In genomic region chr7:1558841-1559625, GRCh38 we compare ENCODE assay signal across 18 cellular contexts. TPM values are rescaled to one million over a fixed set of nuclear protein-coding genes. Genes with fewer than 3 reads are reported as not detected.
DNase-seq lines count a peak whose midpoint lies in the region; ATAC-seq and TF ChIP-seq lines count a peak whose summit lies in the region.
"Had no signal": no experiment of that assay in that cellular context is flagged by ENCODE, and none has a peak within 500 bp of the region (broad histone marks: within the 10 kb centered on the region; RNA-seq: fewer than 3 reads in every experiment).

No MANE protein-coding gene starts in this region.

- peaks cover 3 to 22% of the 10 kb centered on the region in 2 experiments for H3K4me1 Mint-ChIP-seq in H9
- no peaks in the 10 kb centered on the region for H3K4me1 Mint-ChIP-seq in activated T-cell treated with anti-CD3 and anti-CD28 coated beads, Interleukin-2, amount 50 U/mL, for 72 hours (ENCODE audit: low read depth)
- H3K4me1 Mint-ChIP-seq in activated T-helper 1 cell treated with anti-CD3 and anti-CD28 coated beads, Interleukin-12 subunit alpha, Interleukin-12 subunit beta, Interleukin-2, Interleukin-4 antibody, amounts not matched to agents 30 ng/mL and 10 ng/mL and 1 ng/mL, durations not matched to agents 14 hours and 24 hours and 36 hours (ENCODE audit: low read depth) = no peaks in the 10 kb centered on the region
- H3K4me1 Mint-ChIP-seq: immature natural killer cell had no signal

- H4K8ac ChIP-seq in H9 (replicated peaks; ENCODE audit: insufficient read length, low read depth, low read length) = no peak overlapping the region

- H3F3A ChIP-seq in smooth muscle cell (ENCODE audit: low read depth) = no peaks in the 10 kb centered on the region

- H3K9me3 ChIP-seq in H9 (ENCODE audit: control insufficient read depth, low read depth, low read length) (no peaks in the 10 kb centered on the region), smooth muscle cell (replicated peaks; ENCODE audit: low read depth) (no peaks in the 10 kb centered on the region)
- H3K9me3 ChIP-seq: gastroesophageal sphincter had no signal

- peak overlapping the region; percentile 26; the same call in 1 of the 2 replicates for H3K14ac ChIP-seq in H9 (ENCODE audit: insufficient read depth, low read length)

- H3T11ph ChIP-seq in H9 (ENCODE audit: low read length) = no peak overlapping the region

- no peak overlapping the region for H4K91ac ChIP-seq in H9 (ENCODE audit: insufficient read length, low read depth, low read length)

- H2BK12ac ChIP-seq in H9 (ENCODE audit: insufficient read length, low read depth, low read length) = no peak overlapping the region

- ATAC-seq in left colon = peak; percentile 2
- no peak for ATAC-seq in activated T-cell treated with anti-CD3 and anti-CD28 coated beads, Interleukin-2, amount 50 U/mL, for 72 hours (replicated peaks in 1 of 2)
- ATAC-seq: activated CD8-positive, alpha-beta T cell treated with anti-CD3 and anti-CD28 coated beads, Interleukin-2, amount 10 ng/mL, durations not matched to agents 7 days and 5 days; gastroesophageal sphincter had no signal

- no peak overlapping the region for H3K27ac Mint-ChIP-seq in H9
- no peak overlapping the region for H3K27ac Mint-ChIP-seq in activated T-cell treated with anti-CD3 and anti-CD28 coated beads, Interleukin-2, amount 50 U/mL, for 72 hours
- H3K27ac Mint-ChIP-seq in activated T-helper 1 cell treated with anti-CD3 and anti-CD28 coated beads, Interleukin-12 subunit alpha, Interleukin-12 subunit beta, Interleukin-2, Interleukin-4 antibody, amounts not matched to agents 30 ng/mL and 10 ng/mL and 1 ng/mL, durations not matched to agents 14 hours and 24 hours and 36 hours = no peak overlapping the region
- H3K27ac Mint-ChIP-seq: activated CD8-positive, alpha-beta T cell treated with anti-CD3 and anti-CD28 coated beads, Interleukin-2, amount 10 ng/mL, durations not matched to agents 7 days and 5 days; activated T-helper 2 cell treated with anti-CD3 and anti-CD28 coated beads, Interferon-gamma antibody, Interleukin-2, Interleukin-4, amounts not matched to agents 10 μg/mL and 5 μg/mL and 100 μg/mL, durations not matched to agents 14 hours and 24 hours and 36 hours; immature natural killer cell; mesothelial cell of epicardium had no signal

- no peak overlapping the region for H4K5ac ChIP-seq in H9 (ENCODE audit: insufficient read length, low read depth, low read length)

- no peak overlapping the region for H2BK5ac ChIP-seq in H9 (ENCODE audit: insufficient read length, low read length)

- H3K4me3 ChIP-seq in smooth muscle cell = no peak overlapping the region
- H3K4me3 ChIP-seq: gastroesophageal sphincter had no signal

- no peak overlapping the region for H3K4me2 ChIP-seq in H9 (ENCODE audit: insufficient read depth, insufficient read length, low read length)
- no peak overlapping the region for H3K4me2 ChIP-seq in smooth muscle cell

- H2BK20ac ChIP-seq in H9 (ENCODE audit: low read depth, low read length, poor library complexity, severe bottlenecking) = no peak overlapping the region

- H2BK15ac ChIP-seq in H9 (ENCODE audit: low read depth, low read length) = no peak overlapping the region

- no peaks in the 10 kb centered on the region for H3K79me1 ChIP-seq in H9 (ENCODE audit: insufficient read depth, low read depth, low read length, poor library complexity, severe bottlenecking)

- no peaks in the 10 kb centered on the region for H3K4me1 ChIP-seq in H9 (ENCODE audit: insufficient read depth, low read length)
- no peaks in the 10 kb centered on the region for H3K4me1 ChIP-seq in smooth muscle cell (ENCODE audit: low read depth)

- no peaks in the 10 kb centered on the region for H3K36me3 Mint-ChIP-seq in H9 (ENCODE audit: insufficient read depth in 1 of 3, low read depth in 3 of 3)
- no peaks in the 10 kb centered on the region for H3K36me3 Mint-ChIP-seq in activated T-cell treated with anti-CD3 and anti-CD28 coated beads, Interleukin-2, amount 50 U/mL, for 72 hours (ENCODE audit: insufficient read depth in 2 of 2)
- H3K36me3 Mint-ChIP-seq in activated T-helper 1 cell treated with anti-CD3 and anti-CD28 coated beads, Interleukin-12 subunit alpha, Interleukin-12 subunit beta, Interleukin-2, Interleukin-4 antibody, amounts not matched to agents 30 ng/mL and 10 ng/mL and 1 ng/mL, durations not matched to agents 14 hours and 24 hours and 36 hours (ENCODE audit: low read depth) = no peaks in the 10 kb centered on the region
- H3K36me3 Mint-ChIP-seq: immature natural killer cell, mesothelial cell of epicardium had no signal

- H2AFZ ChIP-seq in H9 (ENCODE audit: low read length) (no peak overlapping the region), smooth muscle cell (ENCODE audit: low read depth) (no peak overlapping the region)

- no peak overlapping the region for H3K23ac ChIP-seq in H9 (ENCODE audit: insufficient read length, low read depth, low read length)

- no peaks in the 10 kb centered on the region for H3K36me3 ChIP-seq in smooth muscle cell (ENCODE audit: low read depth)
- H3K36me3 ChIP-seq: gastroesophageal sphincter had no signal

- no peak overlapping the region for H3K4me3 Mint-ChIP-seq in H9
- no peak overlapping the region for H3K4me3 Mint-ChIP-seq in activated T-cell treated with anti-CD3 and anti-CD28 coated beads, Interleukin-2, amount 50 U/mL, for 72 hours
- H3K4me3 Mint-ChIP-seq in activated T-helper 1 cell treated with anti-CD3 and anti-CD28 coated beads, Interleukin-12 subunit alpha, Interleukin-12 subunit beta, Interleukin-2, Interleukin-4 antibody, amounts not matched to agents 30 ng/mL and 10 ng/mL and 1 ng/mL, durations not matched to agents 14 hours and 24 hours and 36 hours = no peak overlapping the region
- H3K4me3 Mint-ChIP-seq: activated CD8-positive, alpha-beta T cell treated with anti-CD3 and anti-CD28 coated beads, Interleukin-2, amount 10 ng/mL, durations not matched to agents 7 days and 5 days; immature natural killer cell; mesothelial cell of epicardium had no signal

- H3K27me3 ChIP-seq in H9 (ENCODE audit: insufficient read depth, low read length) (no peaks in the 10 kb centered on the region), smooth muscle cell (ENCODE audit: low read depth) (no peaks in the 10 kb centered on the region)

- intact Hi-C loops in left colon (cut with DNase I, micrococcal nuclease) = no loop called here
- intact Hi-C loops in activated T-helper 1 cell treated with anti-CD3 and anti-CD28 coated beads, Interleukin-12 subunit alpha, Interleukin-12 subunit beta, Interleukin-2, Interleukin-4 antibody, amounts not matched to agents 30 ng/mL and 10 ng/mL and 1 ng/mL, durations not matched to agents 14 hours and 24 hours and 36 hours (cut with micrococcal nuclease) = no loop called here

- no peak for DNase-seq in H9
- peak in 1 of 2 donors; percentile 49 for DNase-seq in left colon
- DNase-seq in smooth muscle cell (lab: John Stamatoyannopoulos, UW; ENCODE audit: unreplicated experiment) = no peak
- no peak for DNase-seq in NCI-H2196 (lab: John Stamatoyannopoulos, UW; ENCODE audit: unreplicated experiment)
- no peak for DNase-seq in activated T-cell treated with anti-CD3 and anti-CD28 coated beads, Interleukin-2, amount 50 U/mL, for 72 hours
- DNase-seq in NCI-H2029 (lab: John Stamatoyannopoulos, UW) = no peak
- no peak for DNase-seq in activated T-helper 1 cell treated with anti-CD3 and anti-CD28 coated beads, Interleukin-12 subunit alpha, Interleukin-12 subunit beta, Interleukin-2, Interleukin-4 antibody, amounts not matched to agents 30 ng/mL and 10 ng/mL and 1 ng/mL, durations not matched to agents 14 hours and 24 hours and 36 hours (ENCODE audit: low spot score)
- DNase-seq: activated CD8-positive, alpha-beta T cell treated with anti-CD3 and anti-CD28 coated beads, Interleukin-2, amount 10 ng/mL, durations not matched to agents 7 days and 5 days; amniotic stem cell; DND-41; immature natural killer cell; Kasumi-1; NCI-H1417 treated with DMSO at 0.1 percent for 48 hours; NCI-H446 had no signal

- TF ChIP-seq CTCF in H9 (conservative IDR thresholded peaks at IDR 0.05) = no peak
- TF ChIP-seq CTCF in VCaP (conservative IDR thresholded peaks at IDR 0.05) = no peak
- TF ChIP-seq CTCF in smooth muscle cell (IDR thresholded peaks at IDR 0.05; ENCODE audit: borderline replicate concordance, insufficient read depth, poor library complexity, severe bottlenecking) = no peak

- no peaks in the 10 kb centered on the region for H3K9me3 Mint-ChIP-seq in H9
- H3K9me3 Mint-ChIP-seq in activated T-cell treated with anti-CD3 and anti-CD28 coated beads, Interleukin-2, amount 50 U/mL, for 72 hours = no peaks in the 10 kb centered on the region
- no peaks in the 10 kb centered on the region for H3K9me3 Mint-ChIP-seq in activated T-helper 1 cell treated with anti-CD3 and anti-CD28 coated beads, Interleukin-12 subunit alpha, Interleukin-12 subunit beta, Interleukin-2, Interleukin-4 antibody, amounts not matched to agents 30 ng/mL and 10 ng/mL and 1 ng/mL, durations not matched to agents 14 hours and 24 hours and 36 hours
- H3K9me3 Mint-ChIP-seq: activated T-helper 2 cell treated with anti-CD3 and anti-CD28 coated beads, Interferon-gamma antibody, Interleukin-2, Interleukin-4, amounts not matched to agents 10 μg/mL and 5 μg/mL and 100 μg/mL, durations not matched to agents 14 hours and 24 hours and 36 hours; immature natural killer cell; mesothelial cell of epicardium had no signal

- H3K27ac ChIP-seq in H9 (ENCODE audit: insufficient read length, low read depth, low read length) = no peak overlapping the region
- peak overlapping the region; percentile 88 for H3K27ac ChIP-seq in VCaP
- H3K27ac ChIP-seq in smooth muscle cell (ENCODE audit: low read depth) = peak overlapping the region; percentile 56
- H3K27ac ChIP-seq: gastroesophageal sphincter had no signal

- WGBS in H9 (ENCODE audit: extremely low coverage, insufficient read length, low lambda C conversion rate) = no CpG with 5 or more reads among the region's 32 CpGs
- WGBS in smooth muscle cell (ENCODE audit: low lambda C conversion rate) = 91% methylated on average over 30 of the region's 32 CpGs

- no peak overlapping the region for H2BK120ac ChIP-seq in H9 (ENCODE audit: low read depth, low read length, poor library complexity, severe bottlenecking)

- H3K9ac ChIP-seq in H9 (ENCODE audit: extremely low read depth, insufficient read length, low read length) (no peak overlapping the region), smooth muscle cell (ENCODE audit: low read depth) (no peak overlapping the region)

- H3K79me2 ChIP-seq in H9 (ENCODE audit: insufficient read depth, low read length) (no peaks in the 10 kb centered on the region), smooth muscle cell (ENCODE audit: low read depth) (no peaks in the 10 kb centered on the region)

- H3K56ac ChIP-seq in H9 (ENCODE audit: insufficient read length, low read depth, low read length) = no peak overlapping the region

- no peak overlapping the region for H3K18ac ChIP-seq in H9 (ENCODE audit: insufficient read length, low read depth, low read length)

- H4K20me1 ChIP-seq in H9 (ENCODE audit: control insufficient read depth, insufficient read depth, insufficient read length) = no peaks in the 10 kb centered on the region
- H4K20me1 ChIP-seq in smooth muscle cell (ENCODE audit: low read depth) = no peaks in the 10 kb centered on the region

- H2AK5ac ChIP-seq in H9 (ENCODE audit: insufficient read length, low read length) = no peak overlapping the region

- no peaks in the 10 kb centered on the region for H3K23me2 ChIP-seq in H9 (ENCODE audit: insufficient read length, low read depth, low read length, poor library complexity, severe bottlenecking)

- H3K4ac ChIP-seq in H9 (ENCODE audit: low read depth, low read length) = no peak overlapping the region

- no peaks in the 10 kb centered on the region for H3K27me3 Mint-ChIP-seq in H9 (ENCODE audit: low read depth)
- H3K27me3 Mint-ChIP-seq in activated T-cell treated with anti-CD3 and anti-CD28 coated beads, Interleukin-2, amount 50 U/mL, for 72 hours (ENCODE audit: low read depth) = no peaks in the 10 kb centered on the region
- H3K27me3 Mint-ChIP-seq in activated T-helper 1 cell treated with anti-CD3 and anti-CD28 coated beads, Interleukin-12 subunit alpha, Interleukin-12 subunit beta, Interleukin-2, Interleukin-4 antibody, amounts not matched to agents 30 ng/mL and 10 ng/mL and 1 ng/mL, durations not matched to agents 14 hours and 24 hours and 36 hours (ENCODE audit: insufficient read depth) = no peaks in the 10 kb centered on the region

RNA-seq across cellular contexts. Expression of gene TMEM184A, which starts 3.0 kb away (rescaled TPM):
- total RNA-seq in H9 (2021) = 1.3 and 1.5 TPM in 2 replicates
- 10 to 100 TPM; 57.6 to 58.3 TPM for total RNA-seq in left colon
- 4.8 and 6.6 TPM in 2 replicates for total RNA-seq in smooth muscle cell
- 1.6 and 4.5 TPM in 2 replicates for polyA plus RNA-seq in smooth muscle cell
- under 1 TPM in 1 of 2 donors, not detected in 1; 0.10 TPM for total RNA-seq in activated T-cell treated with anti-CD3 and anti-CD28 coated beads, Interleukin-2, amount 50 U/mL, for 72 hours
- 0.03 TPM in 1 of 2 replicates, not detected in the other for total RNA-seq in activated T-helper 1 cell treated with anti-CD3 and anti-CD28 coated beads, Interleukin-12 subunit alpha, Interleukin-12 subunit beta, Interleukin-2, Interleukin-4 antibody, amounts not matched to agents 30 ng/mL and 10 ng/mL and 1 ng/mL, durations not matched to agents 14 hours and 24 hours and 36 hours
- total RNA-seq: activated CD8-positive, alpha-beta T cell treated with anti-CD3 and anti-CD28 coated beads, Interleukin-2, amount 10 ng/mL, durations not matched to agents 7 days and 5 days had no signal
- polyA plus RNA-seq: immature natural killer cell had no signal

RNA-seq across cellular contexts. Expression of gene PSMG3, which starts 10.8 kb away (rescaled TPM):
- total RNA-seq in H9 (2021) = 63.0 and 71.1 TPM in 2 replicates
- total RNA-seq in left colon = 10 to 100 TPM; 29.3 to 35.0 TPM
- total RNA-seq in smooth muscle cell = 24.5 and 30.7 TPM in 2 replicates
- 45.2 and 45.3 TPM in 2 replicates for polyA plus RNA-seq in smooth muscle cell
- 10 to 100 TPM; 49.7 to 53.6 TPM for total RNA-seq in activated T-cell treated with anti-CD3 and anti-CD28 coated beads, Interleukin-2, amount 50 U/mL, for 72 hours
- 55.7 and 56.0 TPM in 2 replicates for total RNA-seq in activated T-helper 1 cell treated with anti-CD3 and anti-CD28 coated beads, Interleukin-12 subunit alpha, Interleukin-12 subunit beta, Interleukin-2, Interleukin-4 antibody, amounts not matched to agents 30 ng/mL and 10 ng/mL and 1 ng/mL, durations not matched to agents 14 hours and 24 hours and 36 hours

RNA-seq across cellular contexts. Expression of gene MAFK, which starts 28.5 kb away (rescaled TPM):
- total RNA-seq in H9 (2021) (15.6 and 16.3 TPM in 2 replicates), left colon (10 to 100 TPM; 42.9 to 45.8 TPM), smooth muscle cell (8.5 and 8.8 TPM in 2 replicates)
- polyA plus RNA-seq in smooth muscle cell = 2.8 and 4.4 TPM in 2 replicates
- 10 to 100 TPM; 27.0 to 30.7 TPM for total RNA-seq in activated T-cell treated with anti-CD3 and anti-CD28 coated beads, Interleukin-2, amount 50 U/mL, for 72 hours
- total RNA-seq in activated T-helper 1 cell treated with anti-CD3 and anti-CD28 coated beads, Interleukin-12 subunit alpha, Interleukin-12 subunit beta, Interleukin-2, Interleukin-4 antibody, amounts not matched to agents 30 ng/mL and 10 ng/mL and 1 ng/mL, durations not matched to agents 14 hours and 24 hours and 36 hours = 48.1 and 51.7 TPM in 2 replicates

RNA-seq across cellular contexts. Expression of gene INTS1, which starts 54.8 kb away (rescaled TPM):
- 133 and 135 TPM in 2 replicates for total RNA-seq in H9 (2021)
- 10 to 100 TPM; 67.7 to 67.8 TPM for total RNA-seq in left colon
- total RNA-seq in smooth muscle cell = 18.2 and 18.9 TPM in 2 replicates
- 48.0 and 51.2 TPM in 2 replicates for polyA plus RNA-seq in smooth muscle cell
- total RNA-seq in activated T-cell treated with anti-CD3 and anti-CD28 coated beads, Interleukin-2, amount 50 U/mL, for 72 hours = 10 to 100 TPM; 57.0 to 63.9 TPM
- 94.3 and 97.9 TPM in 2 replicates for total RNA-seq in activated T-helper 1 cell treated with anti-CD3 and anti-CD28 coated beads, Interleukin-12 subunit alpha, Interleukin-12 subunit beta, Interleukin-2, Interleukin-4 antibody, amounts not matched to agents 30 ng/mL and 10 ng/mL and 1 ng/mL, durations not matched to agents 14 hours and 24 hours and 36 hours
